In genomic region chr1:28199328-28200233, GRCh38 we compare ENCODE assay signal across 8 cellular contexts. TPM values are rescaled to one million over a fixed set of nuclear protein-coding genes. Genes with fewer than 3 reads are reported as not detected.
DNase-seq lines count a peak whose midpoint lies in the region; ATAC-seq and TF ChIP-seq lines count a peak whose summit lies in the region.

No MANE protein-coding gene starts in this region.

- H3K27ac ChIP-seq in colonic mucosa: peak overlapping the region; percentile 40
- H3K27ac ChIP-seq in MM.1S (ENCODE audit: low read length): no peak overlapping the region

- H3K27me3 ChIP-seq in colonic mucosa: no peaks in the 10 kb centered on the region
- H3K27me3 ChIP-seq in MM.1S (replicated peaks; ENCODE audit: insufficient read depth, low read length): no peaks in the 10 kb centered on the region

- H3K9me3 Mint-ChIP-seq in stimulated activated naive B cell treated with anti-CD40 and anti-IgM and Interleukin-4, amounts not matched to agents 10 μg/mL and 1 μg/mL and 100 μg/mL, for 72 hours: peaks cover 2 to 4% of the 10 kb centered on the region in 2 donors

- peaks cover 28 to 40% of the 10 kb centered on the region in 2 donors for H3K4me1 Mint-ChIP-seq in stimulated activated naive B cell treated with anti-CD40 and anti-IgM and Interleukin-4, amounts not matched to agents 10 μg/mL and 1 μg/mL and 100 μg/mL, for 72 hours

- no peak overlapping the region for H3K4me2 ChIP-seq in MM.1S (ENCODE audit: low read depth, low read length)

- H2AFZ ChIP-seq in MM.1S (ENCODE audit: low read length): no peak overlapping the region

- intact Hi-C loops in colonic mucosa (cut with DNase I): no loop called here

- H3K36me3 ChIP-seq in colonic mucosa (peaks cover 15% of the 10 kb centered on the region), MM.1S (replicated peaks; ENCODE audit: insufficient read depth, low read length) (peaks cover 12% of the 10 kb centered on the region; the same call in 1 of the 2 replicates)

- TF ChIP-seq CTCF in colonic mucosa (IDR thresholded peaks at IDR 0.05): no peak
- TF ChIP-seq CTCF in MM.1S (IDR thresholded peaks at IDR 0.05; ENCODE audit: low read length): no peak

- H3K9me3 ChIP-seq in colonic mucosa (no peaks in the 10 kb centered on the region), MM.1S (replicated peaks; ENCODE audit: insufficient read depth, low read length) (no peaks in the 10 kb centered on the region)

- no peaks in the 10 kb centered on the region for H3K9me2 ChIP-seq in MM.1S (replicated peaks; ENCODE audit: insufficient read depth, low read length)

- DNase-seq in GF-D8 (lab: John Stamatoyannopoulos, UW) (peak; percentile 35), T-helper 1 cell (peak in 4 of 5 donors; percentile 40 to 95 (median 48)), colonic mucosa (peak; percentile 36), MM.1S (no peak), HCEC 1CT (no peak), mucosa of gallbladder (ENCODE audit: low spot score) (no peak)
- DNase-seq in stimulated activated naive B cell treated with anti-CD40 and anti-IgM and Interleukin-4, amounts not matched to agents 10 μg/mL and 1 μg/mL and 100 μg/mL, for 72 hours: peak; percentile 68

- H3K79me2 ChIP-seq in MM.1S (ENCODE audit: low read length): no peaks in the 10 kb centered on the region

- peak overlapping the region in 1 of 2 donors; percentile 40 for H3K9ac ChIP-seq in colonic mucosa (ENCODE audit: low read depth in 2 of 2, low read length in 2 of 2)
- H3K9ac ChIP-seq in MM.1S (ENCODE audit: low read length): no peak overlapping the region

- H3K27me3 Mint-ChIP-seq in stimulated activated naive B cell treated with anti-CD40 and anti-IgM and Interleukin-4, amounts not matched to agents 10 μg/mL and 1 μg/mL and 100 μg/mL, for 72 hours: no peaks in the 10 kb centered on the region

- H3K4me1 ChIP-seq in colonic mucosa (no peaks in the 10 kb centered on the region), MM.1S (ENCODE audit: low read length) (peaks cover 13% of the 10 kb centered on the region)

- H3F3A ChIP-seq in MM.1S (ENCODE audit: insufficient read depth, low read length): no peaks in the 10 kb centered on the region

- H3K27ac Mint-ChIP-seq in stimulated activated naive B cell treated with anti-CD40 and anti-IgM and Interleukin-4, amounts not matched to agents 10 μg/mL and 1 μg/mL and 100 μg/mL, for 72 hours: peak overlapping the region; percentile 94

- peak; percentile 72 for ATAC-seq in GM21717 (IDR thresholded peaks at IDR 0.05; ENCODE audit: unreplicated experiment)
- peak; percentile 94 to 95 for ATAC-seq in stimulated activated naive B cell treated with anti-CD40 and anti-IgM and Interleukin-4, amounts not matched to agents 10 μg/mL and 1 μg/mL and 100 μg/mL, for 72 hours (replicated peaks)

- peak overlapping the region; percentile 65 to 78 for H3K4me3 Mint-ChIP-seq in stimulated activated naive B cell treated with anti-CD40 and anti-IgM and Interleukin-4, amounts not matched to agents 10 μg/mL and 1 μg/mL and 100 μg/mL, for 72 hours

- peaks cover 50 to 59% of the 10 kb centered on the region in 2 donors for H3K36me3 Mint-ChIP-seq in stimulated activated naive B cell treated with anti-CD40 and anti-IgM and Interleukin-4, amounts not matched to agents 10 μg/mL and 1 μg/mL and 100 μg/mL, for 72 hours

- no peak overlapping the region for H3K4me3 ChIP-seq in colonic mucosa
- H3K4me3 ChIP-seq in MM.1S (ENCODE audit: low read length): no peak overlapping the region

- H4K20me1 ChIP-seq in MM.1S (ENCODE audit: insufficient read depth, low read length): no peaks in the 10 kb centered on the region

RNA-seq across cellular contexts. Expression of gene PTAFR, which starts 23.1 kb away (rescaled TPM):
- 1 to 10 TPM; 2.2 to 3.9 TPM for total RNA-seq in colonic mucosa
- 9.8 TPM for total RNA-seq in mucosa of gallbladder

RNA-seq across cellular contexts. Expression of gene DNAJC8, which starts 33.2 kb away (rescaled TPM):
- total RNA-seq in colonic mucosa (10 to 100 TPM; 53.1 to 57.2 TPM), mucosa of gallbladder (61.9 TPM)

RNA-seq across cellular contexts. Expression of gene ATP5IF1, which starts 36.3 kb away (rescaled TPM):
- total RNA-seq in colonic mucosa (100 to 1,000 TPM; 326 to 331 TPM), mucosa of gallbladder (208 TPM)

RNA-seq across cellular contexts. Expression of gene SESN2, which starts 59.7 kb away (rescaled TPM):
- total RNA-seq in colonic mucosa (10 to 100 TPM; 34.0 to 34.6 TPM), mucosa of gallbladder (19.6 TPM)

Comparison
In these comparisons a context has a peak if more than half of its experiments do, and no peak if none do; other contexts are left out.
1. DNase-seq: peak in GF-D8 (single experiment), T-helper 1 cell (4 of 5), colonic mucosa (single experiment) and stimulated activated naive B cell treated with anti-CD40 and anti-IgM and Interleukin-4, amounts not matched to agents 10 μg/mL and 1 μg/mL and 100 μg/mL, for 72 hours (single experiment); none in MM.1S (single experiment), HCEC 1CT (single experiment) and mucosa of gallbladder (single experiment).